9 cellular contexts compared by ENCODE assay signal in the genomic region with DNA sequence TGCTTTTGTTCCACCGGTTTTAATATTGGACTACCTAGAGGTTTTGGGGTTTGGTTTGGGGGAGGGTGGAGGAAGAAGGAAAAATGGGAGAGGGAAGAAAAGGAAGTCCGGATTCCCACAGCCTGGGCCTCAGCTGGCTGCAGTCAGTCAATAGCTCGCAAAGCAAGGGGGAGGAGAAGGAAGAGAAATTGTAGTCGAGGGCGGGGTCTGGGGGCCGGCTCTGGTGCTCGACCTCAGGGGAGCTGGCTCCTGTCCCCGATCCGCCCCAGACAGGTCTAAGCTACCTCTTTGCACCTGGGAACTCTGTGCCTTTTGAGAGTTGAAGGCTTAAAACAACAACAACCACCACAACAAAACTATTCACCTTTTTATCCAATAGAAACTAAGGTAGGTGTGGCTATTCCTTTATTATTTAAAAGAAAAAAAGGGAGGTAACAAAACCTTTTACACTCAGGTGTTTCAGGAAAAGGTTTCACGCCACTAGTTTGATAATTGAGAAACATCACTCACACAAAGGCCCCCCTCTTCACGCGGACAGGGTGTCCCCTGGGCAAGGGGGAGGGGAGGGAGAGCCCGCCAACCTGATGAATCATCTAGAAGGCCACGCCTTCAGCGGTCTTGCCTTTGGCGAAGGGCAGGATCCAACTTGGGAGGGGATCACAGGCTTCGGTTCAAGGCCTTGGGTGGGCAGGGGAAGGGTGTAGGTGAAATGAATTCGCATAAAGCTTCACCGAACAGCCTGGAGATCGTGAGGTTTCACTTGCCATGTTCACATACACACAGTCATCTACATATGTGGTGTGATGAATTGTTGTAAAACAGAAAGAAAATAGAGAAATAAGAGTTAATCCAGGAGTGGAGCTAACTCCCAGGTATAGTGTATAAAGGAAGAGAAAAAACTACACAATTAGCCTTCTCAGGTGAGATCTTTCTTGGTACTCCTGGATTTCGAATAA. TPM values are rescaled to one million over a fixed set of nuclear protein-coding genes. Genes with fewer than 3 reads are reported as not detected.
DNase-seq lines count a peak whose midpoint lies in the region; ATAC-seq, FAIRE-seq and TF ChIP-seq lines count a peak whose summit lies in the region.
"Had no signal": no experiment of that assay in that cellular context is flagged by ENCODE, and none has a peak within 500 bp of the region (broad histone marks: within the 10 kb centered on the region; RNA-seq: fewer than 3 reads in every experiment).

No MANE protein-coding gene starts in this region.

- H3K79me2 ChIP-seq in K562 (ENCODE audit: control insufficient read depth, insufficient read depth, low read length): no peaks in the 10 kb centered on the region

- peaks cover 10% of the 10 kb centered on the region for H3K4me1 Mint-ChIP-seq in CD8-positive, alpha-beta T cell (ENCODE audit: low read depth)

- intact Hi-C loops in K562 (cut with micrococcal nuclease): loop anchor here (10.0 kb wide), 1 partner anchor 178 kb away; no protein-coding TSS in a partner anchor
- intact Hi-C loops in CD8-positive, alpha-beta T cell (cut with DNase I, micrococcal nuclease): no loop called here

- H3K27ac ChIP-seq in K562 (ENCODE audit: extremely low read depth, low read depth, low read length) (peak overlapping the region; percentile 74), subcutaneous abdominal adipose tissue (ENCODE audit: low read depth, low read length) (no peak overlapping the region)
- no peak overlapping the region for H3K27ac ChIP-seq in CD8-positive, alpha-beta T cell (ENCODE audit: low read depth, low read length)

- H3K9me3 ChIP-seq in K562 (replicated peaks; ENCODE audit: control insufficient read depth, insufficient read depth, low read depth, low read length) (no peaks in the 10 kb centered on the region), subcutaneous abdominal adipose tissue (ENCODE audit: control insufficient read depth in 5 of 5, low read length in 5 of 5) (no peaks in the 10 kb centered on the region)
- H3K9me3 ChIP-seq in CD8-positive, alpha-beta T cell (ENCODE audit: low read length): no peaks in the 10 kb centered on the region

- WGBS in K562 (ENCODE audit: insufficient coverage, low coverage, missing lambda C conversion rate): 4% methylated on average over 18 of the region's 21 CpGs

- no peak for TF ChIP-seq EP300 in Ishikawa (IDR thresholded peaks at IDR 0.05; ENCODE audit: borderline replicate concordance)
- TF ChIP-seq EP300 in K562 (IDR thresholded peaks at IDR 0.05; ENCODE audit: low read length): no peak

- in situ Hi-C loops in K562 (cut with MboI): no loop called here

- H3K36me3 Mint-ChIP-seq in CD8-positive, alpha-beta T cell: no peaks in the 10 kb centered on the region

- no peak overlapping the region for H3K4me3 Mint-ChIP-seq in CD8-positive, alpha-beta T cell

- no peaks in the 10 kb centered on the region for H3K36me3 ChIP-seq in K562 (ENCODE audit: control insufficient read depth, insufficient read depth, low read length)
- no peaks in the 10 kb centered on the region for H3K36me3 ChIP-seq in subcutaneous abdominal adipose tissue (ENCODE audit: control insufficient read depth in 5 of 5, insufficient read depth in 5 of 5, low read length in 5 of 5)
- no peaks in the 10 kb centered on the region for H3K36me3 ChIP-seq in CD8-positive, alpha-beta T cell (ENCODE audit: insufficient read depth, low read length)

- no peak; the same call in 1 of the 2 replicates for TF ChIP-seq POLR2A in K562 (conservative IDR thresholded peaks at IDR 0.05)

- TF ChIP-seq RAD21 in Ishikawa (IDR thresholded peaks at IDR 0.05; ENCODE audit: low read depth): no peak
- TF ChIP-seq RAD21 in K562 (CRISPR knock-in tag; conservative IDR thresholded peaks at IDR 0.05 in 1 of 2, IDR thresholded peaks at IDR 0.05 in 1 of 2): no peak

- peaks cover 4 to 30% of the 10 kb centered on the region in 2 experiments; a peak in 4 of 5 replicates for H3K4me1 ChIP-seq in K562 (replicated peaks in 1 of 2; ENCODE audit: control insufficient read depth in 2 of 2, insufficient read depth in 2 of 2, low read length in 2 of 2)
- peaks cover 0 to 45% (median 13%) of the 10 kb centered on the region in 5 donors for H3K4me1 ChIP-seq in subcutaneous abdominal adipose tissue (ENCODE audit: control insufficient read depth in 5 of 5, insufficient read depth in 5 of 5, low read length in 5 of 5)
- H3K4me1 ChIP-seq in CD8-positive, alpha-beta T cell (ENCODE audit: insufficient read depth, low read length): no peaks in the 10 kb centered on the region

- H3K27ac Mint-ChIP-seq in CD8-positive, alpha-beta T cell: no peak overlapping the region

- no peak for TF ChIP-seq CTCF in K562 (IDR thresholded peaks at IDR 0.05 in 2 of 3, conservative IDR thresholded peaks at IDR 0.05 in 1 of 3; ENCODE audit: insufficient read depth in 2 of 3, low read depth in 1 of 3, low read length in 3 of 3)
- no peak for TF ChIP-seq CTCF in CD8-positive, alpha-beta T cell (IDR thresholded peaks at IDR 0.05)

- H3K9me3 Mint-ChIP-seq in CD8-positive, alpha-beta T cell: no peaks in the 10 kb centered on the region

- ATAC-seq in K562: peak; percentile 89
- no peak for ATAC-seq in HG03432 (IDR thresholded peaks at IDR 0.05; ENCODE audit: unreplicated experiment)
- ATAC-seq in GM18861 (IDR thresholded peaks at IDR 0.05; ENCODE audit: unreplicated experiment): no peak
- ATAC-seq in CD8-positive, alpha-beta T cell: no peak

- H3K4me3 ChIP-seq in K562: peak overlapping the region; percentile 36
- H3K4me3 ChIP-seq in subcutaneous abdominal adipose tissue (ENCODE audit: low read depth in 1 of 5, low read length in 5 of 5): peak overlapping the region in 4 of 5 donors; percentile 3 to 33 (median 21)
- no peak overlapping the region for H3K4me3 ChIP-seq in CD8-positive, alpha-beta T cell (ENCODE audit: low read depth, low read length)

- H3K9ac ChIP-seq in K562 (ENCODE audit: insufficient read depth in 1 of 2, low read depth in 2 of 2, low read length in 2 of 2) (peak overlapping the region; percentile 67 to 77; a peak in 3 of 4 replicates), subcutaneous abdominal adipose tissue (ENCODE audit: low read length in 5 of 5) (peak overlapping the region in 2 of 5 donors; percentile 5 to 39)

- DNase-seq in K562 (ENCODE audit: extremely low read depth in 1 of 4, low spot score in 3 of 4): peak; percentile 66 to 80 (median 69)
- peak; percentile 80 for DNase-seq in iPS-NIHi11 (ENCODE audit: low spot score)
- DNase-seq in DMS79 (lab: John Stamatoyannopoulos, UW): no peak
- no peak for DNase-seq in CD8-positive, alpha-beta T cell

- CTCF ChIA-PET in K562 (lab: Yijun Ruan, JAX; ENCODE audit: low intra/inter-chr PET ratio): no interaction called here
- CTCF ChIA-PET in CD8-positive, alpha-beta T cell (lab: Charles Lee): no interaction called here

- peaks cover 34% of the 10 kb centered on the region for H3K27me3 Mint-ChIP-seq in CD8-positive, alpha-beta T cell (ENCODE audit: low read depth)

- BruUV-seq in K562 (replicated peaks; lab: Mats Ljungman, UMichigan): TSS peak; percentile 48

- H3K4me2 ChIP-seq in K562 (ENCODE audit: insufficient read depth, low read length): peak overlapping the region; percentile 78

- H2AFZ ChIP-seq in K562 (ENCODE audit: low read depth, low read length): peak overlapping the region; percentile 93

- FAIRE-seq in K562 (lab: Jason Lieb, UNC): peak; percentile 85
- FAIRE-seq: GM18507 had no signal

- H3K27me3 ChIP-seq in K562 (ENCODE audit: control insufficient read depth in 2 of 2, insufficient read depth in 2 of 2, low read length in 2 of 2) (no peaks in the 10 kb centered on the region), subcutaneous abdominal adipose tissue (ENCODE audit: control insufficient read depth in 5 of 5, insufficient read depth in 4 of 5, low read length in 5 of 5) (no peaks in the 10 kb centered on the region)
- peaks cover 5% of the 10 kb centered on the region for H3K27me3 ChIP-seq in CD8-positive, alpha-beta T cell (ENCODE audit: insufficient read depth, low read length)

- POLR2A ChIA-PET in K562 (lab: Yijun Ruan, JAX): interaction anchor here (0.6 to 1.0 kb wide), 3 partner anchors 17 to 860 kb away, joined by 3 to 4 read pairs (median 3); no protein-coding TSS in a partner anchor
- POLR2A ChIA-PET in CD8-positive, alpha-beta T cell (lab: Charles Lee): no interaction called here

- no peaks in the 10 kb centered on the region for H3K9me1 ChIP-seq in K562 (ENCODE audit: control insufficient read depth, insufficient read depth, low read length)

- no peaks in the 10 kb centered on the region for H4K20me1 ChIP-seq in K562 (replicated peaks; ENCODE audit: control insufficient read depth, insufficient read depth, low read length)

TF ChIP-seq in Ishikawa, 13 proteins besides CTCF, POLR2A, EP300 and RAD21 (continues in another document):
- peak; percentile 8; the same call in 1 of the 2 replicates for TF ChIP-seq NFIC (IDR thresholded peaks at IDR 0.05)
- TF ChIP-seq, protein P1, sequence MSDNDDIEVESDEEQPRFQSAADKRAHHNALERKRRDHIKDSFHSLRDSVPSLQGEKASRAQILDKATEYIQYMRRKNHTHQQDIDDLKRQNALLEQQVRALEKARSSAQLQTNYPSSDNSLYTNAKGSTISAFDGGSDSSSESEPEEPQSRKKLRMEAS (IDR thresholded peaks at IDR 0.05): peak; percentile 25; the same call in 1 of the 2 replicates

TF ChIP-seq in K562, 482 proteins besides CTCF, POLR2A, EP300 and RAD21 (continues in another document):
- TF ChIP-seq HDAC1 (IDR thresholded peaks at IDR 0.05): no peak

RNA-seq across cellular contexts. Expression of a gene that starts 1.7 kb away (rescaled TPM):
- total RNA-seq in K562 (2011; cell fraction: chromatin; rRNA removed; ENCODE audit: low replicate concordance): 1.7 and 3.0 TPM in 2 replicates
- 1.0 and 1.1 TPM in 2 replicates for total RNA-seq in K562 (2011; cell fraction: nucleolus; rRNA removed)
- 1.9 and 2.4 TPM in 2 replicates for total RNA-seq in K562 (2011; cell fraction: nucleoplasm; rRNA removed)
- total RNA-seq in K562 (2014; rRNA removed): 2.0 and 3.3 TPM in 2 replicates
- total RNA-seq in K562 (2014; rRNA removed; fragmentation: Illumina TruSeq; extraction: Trizol): 2.5 and 2.6 TPM in 2 replicates
- 2.1 and 2.2 TPM in 2 replicates for total RNA-seq in K562 (2015; rRNA removed; fragmentation: Illumina TruSeq; extraction: Trizol)
- 2.5 and 2.8 TPM in 2 replicates for total RNA-seq in K562 (2021)
- 0.40 and 0.45 TPM in 2 replicates for polyA plus RNA-seq in K562 (2011; rRNA removed)
- 0.25 and 0.67 TPM in 2 replicates for polyA plus RNA-seq in K562 (2011; cell fraction: cytosol; rRNA removed)
- polyA plus RNA-seq in K562 (2011; cell fraction: nucleus; rRNA removed): 0.46 and 1.00 TPM in 2 replicates
- polyA plus RNA-seq in K562 (2012): 3.2 and 8.1 TPM in 2 replicates
- 3.0 and 5.0 TPM in 2 replicates for polyA plus RNA-seq in K562 (2014; fragmentation: Illumina TruSeq; extraction: Trizol)
- polyA plus RNA-seq in K562 (2014; fragmentation: Nextera tagmentation; extraction: Ambion mirVana): 1 to 10 TPM; 2.2 to 3.6 TPM
- 1.6 and 2.3 TPM in 2 replicates for polyA plus RNA-seq in K562 (2014; rRNA removed)
- 0.78 and 1.3 TPM in 2 replicates for polyA minus RNA-seq in K562 (2011; rRNA and poly(A)+ RNA removed)
- 0.73 and 0.95 TPM in 2 replicates for polyA minus RNA-seq in K562 (2011; cell fraction: cytosol; rRNA and poly(A)+ RNA removed)
- polyA minus RNA-seq in K562 (2011; cell fraction: nucleus; rRNA and poly(A)+ RNA removed): 0.33 and 0.54 TPM in 2 replicates
- not detected for total RNA-seq in CD8-positive, alpha-beta T cell

Comparison
In these comparisons a context has a peak if more than half of its experiments do, and no peak if none do; other contexts are left out.
1. DNase-seq: peak in K562 (4 of 4) and iPS-NIHi11 (single experiment); none in DMS79 (single experiment) and CD8-positive, alpha-beta T cell (0 of 7).